ENCODE assay signal across 8 cellular contexts in the genomic region with DNA sequence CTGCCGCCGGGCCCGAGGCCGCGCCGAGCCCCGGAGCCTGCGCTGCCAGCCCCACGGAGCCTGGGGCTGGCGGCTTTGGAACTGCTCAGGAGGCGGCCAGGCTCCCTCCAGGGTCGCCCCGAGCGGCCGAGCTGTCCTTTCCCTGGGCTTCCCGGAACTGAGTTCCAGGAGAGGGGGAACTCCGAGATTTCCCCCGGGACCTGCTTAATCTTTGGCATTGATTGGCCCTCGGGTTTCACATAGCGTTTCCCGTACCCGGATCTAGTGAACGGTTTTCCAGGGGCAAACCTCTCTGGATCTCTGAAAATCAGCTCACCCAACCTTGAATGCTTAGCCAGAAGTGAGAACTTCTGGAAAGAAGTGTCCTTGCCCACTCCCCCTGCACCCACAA. TPM values are rescaled to one million over a fixed set of nuclear protein-coding genes. Genes with fewer than 3 reads are reported as not detected.
DNase-seq lines count a peak whose midpoint lies in the region; ATAC-seq and TF ChIP-seq lines count a peak whose summit lies in the region.

No MANE protein-coding gene starts in this region.

- peak overlapping the region; percentile 91 to 99 (median 95) for H3K27ac ChIP-seq in heart right ventricle

- H3K4me1 ChIP-seq in heart right ventricle (peaks cover 2 to 71% (median 60%) of the 10 kb centered on the region in 9 donors), iPS-15b (ENCODE audit: control insufficient read depth, insufficient read depth, low read length) (peaks cover 6% of the 10 kb centered on the region)

- in situ Hi-C loops in KBM-7 (cut with MboI; ENCODE audit: low pct_unique_long_range_greater_than_20kb, low sequenced_read_pairs) = no loop called here

- peaks cover 26% of the 10 kb centered on the region for H3K36me3 Mint-ChIP-seq in activated T-helper 2 cell treated with anti-CD3 and anti-CD28 coated beads, Interferon-gamma antibody, Interleukin-2, Interleukin-4, amounts not matched to agents 10 μg/mL and 5 μg/mL and 100 μg/mL, durations not matched to agents 14 hours and 24 hours and 36 hours (ENCODE audit: low read depth)
- H3K36me3 Mint-ChIP-seq in stimulated activated memory B cell treated with anti-CD40 and anti-IgM and Interleukin-4, amounts not matched to agents 10 μg/mL and 1 μg/mL and 100 μg/mL, for 72 hours = peaks cover 12% of the 10 kb centered on the region

- peak overlapping the region; percentile 86 for H3K4me3 Mint-ChIP-seq in activated T-helper 2 cell treated with anti-CD3 and anti-CD28 coated beads, Interferon-gamma antibody, Interleukin-2, Interleukin-4, amounts not matched to agents 10 μg/mL and 5 μg/mL and 100 μg/mL, durations not matched to agents 14 hours and 24 hours and 36 hours (ENCODE audit: low read depth)
- peak overlapping the region; percentile 95 for H3K4me3 Mint-ChIP-seq in stimulated activated memory B cell treated with anti-CD40 and anti-IgM and Interleukin-4, amounts not matched to agents 10 μg/mL and 1 μg/mL and 100 μg/mL, for 72 hours

- H3K4me1 Mint-ChIP-seq in activated T-helper 2 cell treated with anti-CD3 and anti-CD28 coated beads, Interferon-gamma antibody, Interleukin-2, Interleukin-4, amounts not matched to agents 10 μg/mL and 5 μg/mL and 100 μg/mL, durations not matched to agents 14 hours and 24 hours and 36 hours (ENCODE audit: low read depth) = peaks cover 48% of the 10 kb centered on the region
- peaks cover 62% of the 10 kb centered on the region for H3K4me1 Mint-ChIP-seq in stimulated activated memory B cell treated with anti-CD40 and anti-IgM and Interleukin-4, amounts not matched to agents 10 μg/mL and 1 μg/mL and 100 μg/mL, for 72 hours

- no peak for TF ChIP-seq CTCF in heart right ventricle (IDR thresholded peaks at IDR 0.05)

- H3K27me3 ChIP-seq in heart right ventricle (no peaks in the 10 kb centered on the region), iPS-15b (ENCODE audit: control insufficient read depth, insufficient read depth, low read length) (no peaks in the 10 kb centered on the region)

- DNase-seq in heart right ventricle (peak in 1 of 2 donors; percentile 65), left ventricle myocardium superior (no peak), KBM-7 (peak; percentile 28), SIG-M5 treated with dmso at 0.1 percent for 504 hours (lab: John Stamatoyannopoulos, UW; ENCODE audit: unreplicated experiment) (no peak)
- no peak for DNase-seq in activated T-helper 2 cell treated with anti-CD3 and anti-CD28 coated beads, Interferon-gamma antibody, Interleukin-2, Interleukin-4, amounts not matched to agents 10 μg/mL and 5 μg/mL and 100 μg/mL, durations not matched to agents 14 hours and 24 hours and 36 hours (ENCODE audit: low spot score)

- H3K4me3 ChIP-seq in heart right ventricle (peak overlapping the region; percentile 40 to 78 (median 66)), iPS-15b (ENCODE audit: low read depth, low read length) (peak overlapping the region; percentile 60)

- peak in 1 of 8 donors; percentile 1 for ATAC-seq in heart right ventricle
- no peak for ATAC-seq in left ventricle myocardium superior
- ATAC-seq in stimulated activated memory B cell treated with anti-CD40 and anti-IgM and Interleukin-4, amounts not matched to agents 10 μg/mL and 1 μg/mL and 100 μg/mL, for 72 hours = no peak
- ATAC-seq in HG03378 (IDR thresholded peaks at IDR 0.05; ENCODE audit: unreplicated experiment) = no peak

- H3K36me3 ChIP-seq in heart right ventricle (peaks cover 0 to 3% (median 0%) of the 10 kb centered on the region in 9 donors), iPS-15b (ENCODE audit: control insufficient read depth, insufficient read depth, low read length) (no peaks in the 10 kb centered on the region)

- WGBS in heart right ventricle, 2 donors = 0% methylated on average over 16 to 23 of the region's 23 CpGs

- peak overlapping the region; percentile 60 for H3K9ac ChIP-seq in iPS-15b (ENCODE audit: low read depth, low read length)

- intact Hi-C loops in heart right ventricle (cut with DNase I) = loop anchor here in 1 of 10 donors (2.0 kb wide), 1 partner anchor 18 kb away; no protein-coding TSS in a partner anchor
- intact Hi-C loops in left ventricle myocardium superior (cut with micrococcal nuclease) = no loop called here
- intact Hi-C loops in activated T-helper 2 cell treated with anti-CD3 and anti-CD28 coated beads, Interferon-gamma antibody, Interleukin-2, Interleukin-4, amounts not matched to agents 10 μg/mL and 5 μg/mL and 100 μg/mL, durations not matched to agents 14 hours and 24 hours and 36 hours (cut with micrococcal nuclease) = loop anchor here (5.0 kb wide), 1 partner anchor 47 kb away; no protein-coding TSS in a partner anchor

- H3K9me3 Mint-ChIP-seq in activated T-helper 2 cell treated with anti-CD3 and anti-CD28 coated beads, Interferon-gamma antibody, Interleukin-2, Interleukin-4, amounts not matched to agents 10 μg/mL and 5 μg/mL and 100 μg/mL, durations not matched to agents 14 hours and 24 hours and 36 hours = no peaks in the 10 kb centered on the region
- H3K9me3 Mint-ChIP-seq in stimulated activated memory B cell treated with anti-CD40 and anti-IgM and Interleukin-4, amounts not matched to agents 10 μg/mL and 1 μg/mL and 100 μg/mL, for 72 hours = no peaks in the 10 kb centered on the region

- peak overlapping the region; percentile 90 for H3K27ac Mint-ChIP-seq in activated T-helper 2 cell treated with anti-CD3 and anti-CD28 coated beads, Interferon-gamma antibody, Interleukin-2, Interleukin-4, amounts not matched to agents 10 μg/mL and 5 μg/mL and 100 μg/mL, durations not matched to agents 14 hours and 24 hours and 36 hours
- peak overlapping the region; percentile 86 for H3K27ac Mint-ChIP-seq in stimulated activated memory B cell treated with anti-CD40 and anti-IgM and Interleukin-4, amounts not matched to agents 10 μg/mL and 1 μg/mL and 100 μg/mL, for 72 hours

- no peaks in the 10 kb centered on the region for H3K27me3 Mint-ChIP-seq in activated T-helper 2 cell treated with anti-CD3 and anti-CD28 coated beads, Interferon-gamma antibody, Interleukin-2, Interleukin-4, amounts not matched to agents 10 μg/mL and 5 μg/mL and 100 μg/mL, durations not matched to agents 14 hours and 24 hours and 36 hours (ENCODE audit: low read depth)
- no peaks in the 10 kb centered on the region for H3K27me3 Mint-ChIP-seq in stimulated activated memory B cell treated with anti-CD40 and anti-IgM and Interleukin-4, amounts not matched to agents 10 μg/mL and 1 μg/mL and 100 μg/mL, for 72 hours

- H3K9me3 ChIP-seq in heart right ventricle (no peaks in the 10 kb centered on the region), iPS-15b (ENCODE audit: control insufficient read depth, insufficient read depth, low read length) (no peaks in the 10 kb centered on the region)

RNA-seq across cellular contexts. Expression of gene H6PD, which starts 0.5 kb away (rescaled TPM):
- total RNA-seq in heart right ventricle = 10 to 100 TPM; 22.3 to 45.0 (median 29.3) TPM
- 10 to 100 TPM in 1 of 2 donors, 1 to 10 TPM in 1; 5.7 to 17.1 TPM for polyA plus RNA-seq in heart right ventricle
- 20.3 TPM for total RNA-seq in left ventricle myocardium superior
- total RNA-seq in activated T-helper 2 cell treated with anti-CD3 and anti-CD28 coated beads, Interferon-gamma antibody, Interleukin-2, Interleukin-4, amounts not matched to agents 10 μg/mL and 5 μg/mL and 100 μg/mL, durations not matched to agents 14 hours and 24 hours and 36 hours = 27.1 and 28.0 TPM in 2 replicates

RNA-seq across cellular contexts. Expression of gene SPSB1, which starts 57.6 kb away (rescaled TPM):
- total RNA-seq in heart right ventricle (10 to 100 TPM in 3 of 10 donors, 1 to 10 TPM in 7; 5.5 to 16.5 (median 9.4) TPM), left ventricle myocardium superior (13.1 TPM)
- polyA plus RNA-seq in heart right ventricle = 1 to 10 TPM; 6.7 to 7.5 TPM
- 7.1 and 7.5 TPM in 2 replicates for total RNA-seq in activated T-helper 2 cell treated with anti-CD3 and anti-CD28 coated beads, Interferon-gamma antibody, Interleukin-2, Interleukin-4, amounts not matched to agents 10 μg/mL and 5 μg/mL and 100 μg/mL, durations not matched to agents 14 hours and 24 hours and 36 hours
